ENCODE assay signal across 10 cellular contexts in genomic region chr1:8394456-8395321, GRCh38.
DNase-seq lines count a peak whose midpoint lies in the region; ATAC-seq, FAIRE-seq and TF ChIP-seq lines count a peak whose summit lies in the region.
"Had no signal": no experiment of that assay in that cellular context is flagged by ENCODE, and none has a peak within 500 bp of the region (broad histone marks: within the 10 kb centered on the region; RNA-seq: fewer than 3 reads in every experiment).

No MANE protein-coding gene starts in this region.

- H3K9me3 ChIP-seq in BLaER1 (no peaks in the 10 kb centered on the region), adipocyte (ENCODE audit: control insufficient read depth, low read length) (no peaks in the 10 kb centered on the region), pancreas (no peaks in the 10 kb centered on the region)

- no peaks in the 10 kb centered on the region for H3K9me3 Mint-ChIP-seq in nephron

- H3K4me3 ChIP-seq in BLaER1, result peak overlapping the region; percentile 46; the same call in 1 of the 2 replicates
- no peak overlapping the region for H3K4me3 ChIP-seq in adipocyte (ENCODE audit: low read length)
- H3K4me3 ChIP-seq in pancreas, result no peak overlapping the region

- WGBS in pancreas, 2 donors, result 83 to 85% methylated on average over 10 of the region's 10 CpGs

- peaks cover 93% of the 10 kb centered on the region for H4K20me1 ChIP-seq in BLaER1

- H3K36me3 ChIP-seq in BLaER1, result peaks cover 23% of the 10 kb centered on the region
- peaks cover 65% of the 10 kb centered on the region for H3K36me3 ChIP-seq in adipocyte (ENCODE audit: control insufficient read depth, insufficient read depth, low read length, severe bottlenecking)
- no peaks in the 10 kb centered on the region for H3K36me3 ChIP-seq in pancreas

- no peak overlapping the region for H3K4me3 Mint-ChIP-seq in nephron

- no peak for FAIRE-seq in pancreas (lab: Jason Lieb, UNC)
- FAIRE-seq: frontal cortex had no signal

- DNase-seq in MV-4-11 (lab: John Stamatoyannopoulos, UW), result peak; percentile 41
- DNase-seq in adipocyte (ENCODE audit: low read depth), result peak; percentile 69
- no peak for DNase-seq in pancreas
- DNase-seq in SIG-M5 (lab: John Stamatoyannopoulos, UW), result no peak
- DNase-seq: NCI-H774 had no signal

- H3K4me1 ChIP-seq in BLaER1 (peaks cover 75% of the 10 kb centered on the region), adipocyte (ENCODE audit: control insufficient read depth, insufficient read depth, low read length) (peaks cover 75% of the 10 kb centered on the region), pancreas (peaks cover 0 to 50% (median 17%) of the 10 kb centered on the region in 3 donors)

- H3K27ac ChIP-seq in BLaER1 (peak overlapping the region; percentile 57; the same call in 1 of the 2 replicates), pancreas (peak overlapping the region in 2 of 4 donors; percentile 48 to 50)

- peaks cover 71% of the 10 kb centered on the region for H3K36me3 Mint-ChIP-seq in nephron (ENCODE audit: low read depth)

- intact Hi-C loops in pancreas (cut with DNase I), result no loop called here

- TF ChIP-seq CTCF in nephron (IDR thresholded peaks at IDR 0.05; ENCODE audit: unreplicated experiment in 3 of 3) (no peak), pancreas (IDR thresholded peaks at IDR 0.05) (no peak)

- peak overlapping the region; percentile 89 for H3K4me2 ChIP-seq in BLaER1

- H3K27me3 Mint-ChIP-seq in nephron (ENCODE audit: low read depth), result no peaks in the 10 kb centered on the region

- no peaks in the 10 kb centered on the region for H3K27me3 ChIP-seq in BLaER1
- no peaks in the 10 kb centered on the region for H3K27me3 ChIP-seq in adipocyte (replicated peaks; ENCODE audit: control insufficient read depth, insufficient read depth, low read length)
- no peaks in the 10 kb centered on the region for H3K27me3 ChIP-seq in pancreas

- no peak for ATAC-seq in pancreas
- ATAC-seq in GM21381 (IDR thresholded peaks at IDR 0.05; ENCODE audit: unreplicated experiment), result no peak
- ATAC-seq in HG03442 (IDR thresholded peaks at IDR 0.05; ENCODE audit: unreplicated experiment), result no peak

- H3K9ac ChIP-seq in BLaER1, result no peak overlapping the region
- no peak overlapping the region for H3K9ac ChIP-seq in adipocyte (ENCODE audit: low read length)

- peaks cover 79% of the 10 kb centered on the region for H3K4me1 Mint-ChIP-seq in nephron

- H3K27ac Mint-ChIP-seq in nephron, result peak overlapping the region; percentile 62 to 77 (median 73)

Comparison
In these comparisons a context has a peak if more than half of its experiments do, and no peak if none do; other contexts are left out.
1. DNase-seq: peak in MV-4-11 (single experiment) and adipocyte (single experiment); none in pancreas (0 of 6) and SIG-M5 (single experiment).